Comparison of ENCODE assay signal across 8 cellular contexts in genomic region chr2:181466661-181467576, GRCh38. TPM values are rescaled to one million over a fixed set of nuclear protein-coding genes. Genes with fewer than 3 reads are reported as not detected.
DNase-seq lines count a peak whose midpoint lies in the region; ATAC-seq and TF ChIP-seq lines count a peak whose summit lies in the region.

No MANE protein-coding gene starts in this region.

- peaks cover 11% of the 10 kb centered on the region for H3K4me1 ChIP-seq in adipocyte (ENCODE audit: control insufficient read depth, insufficient read depth, low read length)
- peaks cover 1% of the 10 kb centered on the region for H3K4me1 ChIP-seq in right cardiac atrium (ENCODE audit: control insufficient read depth, insufficient read depth, low read length)

- H3K9me3 ChIP-seq in adipocyte (ENCODE audit: control insufficient read depth, low read length), result no peaks in the 10 kb centered on the region
- H3K9me3 ChIP-seq in right cardiac atrium (ENCODE audit: control insufficient read depth, low read length), result no peaks in the 10 kb centered on the region

- no peak for ATAC-seq in right cardiac atrium
- ATAC-seq in HG02610 (IDR thresholded peaks at IDR 0.05; ENCODE audit: unreplicated experiment), result no peak

- 54% methylated on average over 4 of the region's 4 CpGs for WGBS in right cardiac atrium

- TF ChIP-seq CTCF in GM06990 (IDR thresholded peaks at IDR 0.05; ENCODE audit: insufficient read depth, low read length, poor library complexity, severe bottlenecking), result peak; percentile 81

- intact Hi-C loops in right cardiac atrium (cut with DNase I), result loop anchor here (5.0 to 10.0 kb wide), 3 partner anchors 392 to 1345 kb away; no protein-coding TSS in a partner anchor

- DNase-seq in GM06990 (ENCODE audit: extremely low read depth, insufficient read length) (no peak), HK-2 (ENCODE audit: unreplicated experiment) (peak; percentile 26), T follicular helper cell (ENCODE audit: low read depth) (peak; percentile 70), adipocyte (ENCODE audit: low read depth) (peak; percentile 78), right cardiac atrium (peak; percentile 60 to 91 (median 76)), HuH-7 (ENCODE audit: low spot score) (no peak)
- peak; percentile 77 for DNase-seq in stimulated activated CD4-positive, alpha-beta T cell treated with anti-CD3 and anti-CD28 coated beads, Interleukin-12 subunit alpha, Interleukin-12 subunit beta, amount 100 ng/mL, for 4 hours

- peaks cover 2% of the 10 kb centered on the region for H3K36me3 ChIP-seq in GM06990 (ENCODE audit: control insufficient read depth, insufficient read depth, low read length)
- no peaks in the 10 kb centered on the region for H3K36me3 ChIP-seq in adipocyte (ENCODE audit: control insufficient read depth, insufficient read depth, low read length, severe bottlenecking)

- no peaks in the 10 kb centered on the region for H3K27me3 ChIP-seq in GM06990 (replicated peaks; ENCODE audit: control insufficient read depth, insufficient read depth, low read length)
- no peaks in the 10 kb centered on the region for H3K27me3 ChIP-seq in adipocyte (replicated peaks; ENCODE audit: control insufficient read depth, insufficient read depth, low read length)
- no peaks in the 10 kb centered on the region for H3K27me3 ChIP-seq in right cardiac atrium (ENCODE audit: control insufficient read depth, insufficient read depth)

- H3K27ac ChIP-seq in right cardiac atrium (ENCODE audit: low read length), result no peak overlapping the region

- H3K9ac ChIP-seq in adipocyte (ENCODE audit: low read length), result no peak overlapping the region

- H3K4me3 ChIP-seq in GM06990 (replicated peaks; ENCODE audit: low read depth, low read length), result peak overlapping the region; percentile 20; the same call in 1 of the 2 replicates
- H3K4me3 ChIP-seq in adipocyte (ENCODE audit: low read length), result no peak overlapping the region
- H3K4me3 ChIP-seq in right cardiac atrium (ENCODE audit: low read length), result no peak overlapping the region

RNA-seq across cellular contexts. Expression of gene ITGA4, which starts 9.7 kb away (rescaled TPM):
- 1 to 10 TPM; 1.1 to 2.3 (median 1.8) TPM for total RNA-seq in right cardiac atrium
- polyA plus RNA-seq in right cardiac atrium, result 0.27 TPM

Comparison
In these comparisons a context has a peak if more than half of its experiments do, and no peak if none do; other contexts are left out.
1. DNase-seq: peak in HK-2 (single experiment), T follicular helper cell (single experiment), adipocyte (single experiment), right cardiac atrium (3 of 3) and stimulated activated CD4-positive, alpha-beta T cell treated with anti-CD3 and anti-CD28 coated beads, Interleukin-12 subunit alpha, Interleukin-12 subunit beta, amount 100 ng/mL, for 4 hours (single experiment); none in GM06990 (single experiment) and HuH-7 (single experiment).